10 cellular contexts compared by ENCODE assay signal in the genomic region with DNA sequence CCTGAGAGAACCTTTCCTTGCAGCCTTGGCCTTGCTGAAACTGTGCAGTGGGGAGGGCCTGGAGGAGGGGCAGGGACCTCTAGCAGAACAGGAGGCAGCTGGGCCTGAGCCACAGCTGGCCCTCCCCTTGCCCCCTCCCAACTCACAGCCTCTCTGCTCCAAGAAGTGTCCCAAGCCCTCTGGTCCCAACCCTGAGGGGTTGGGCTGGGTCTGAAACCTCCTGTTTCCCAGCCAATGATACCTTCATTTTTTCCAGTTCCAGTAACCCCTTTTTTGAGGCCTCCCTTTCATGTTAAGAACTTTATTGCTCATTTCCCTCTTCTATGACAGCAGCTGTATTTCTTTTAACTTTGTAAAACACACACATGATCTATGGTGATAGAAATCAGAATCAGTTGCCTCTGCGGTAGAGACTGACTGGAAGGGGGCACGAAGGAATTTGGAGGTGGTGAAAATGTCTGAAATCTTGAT. TPM values are rescaled to one million over a fixed set of nuclear protein-coding genes. Genes with fewer than 3 reads are reported as not detected.
DNase-seq lines count a peak whose midpoint lies in the region; ATAC-seq and TF ChIP-seq lines count a peak whose summit lies in the region.
"Had no signal": no experiment of that assay in that cellular context is flagged by ENCODE, and none has a peak within 500 bp of the region (broad histone marks: within the 10 kb centered on the region; RNA-seq: fewer than 3 reads in every experiment).

No MANE protein-coding gene starts in this region.

- H3K4me1 Mint-ChIP-seq in activated CD4-positive, alpha-beta memory T cell treated with anti-CD3 and anti-CD28 coated beads for 36 hours (ENCODE audit: low read depth), result peaks cover 61% of the 10 kb centered on the region

- H3K27me3 Mint-ChIP-seq in activated CD4-positive, alpha-beta memory T cell treated with anti-CD3 and anti-CD28 coated beads for 36 hours, result no peaks in the 10 kb centered on the region

- H3K27ac Mint-ChIP-seq in activated CD4-positive, alpha-beta memory T cell treated with anti-CD3 and anti-CD28 coated beads for 36 hours, result peak overlapping the region; percentile 86

- TF ChIP-seq CTCF in HEK293 (tag by site-specific recombination; IDR thresholded peaks at IDR 0.05), result no peak

- H3K9me3 ChIP-seq in HEK293 (ENCODE audit: control insufficient read depth, insufficient read depth, low read depth, low read length) (no peaks in the 10 kb centered on the region), right cardiac atrium (ENCODE audit: control insufficient read depth, low read length) (no peaks in the 10 kb centered on the region)

- H3K9me3 Mint-ChIP-seq in activated CD4-positive, alpha-beta memory T cell treated with anti-CD3 and anti-CD28 coated beads for 36 hours, result no peaks in the 10 kb centered on the region

- ATAC-seq in right cardiac atrium (peak; percentile 13 to 53), HG03175 (IDR thresholded peaks at IDR 0.05; ENCODE audit: unreplicated experiment) (no peak), HG03095 (IDR thresholded peaks at IDR 0.05; ENCODE audit: unreplicated experiment) (no peak)

- 67% methylated on average over 2 of the region's 2 CpGs for WGBS in right cardiac atrium

- no peaks in the 10 kb centered on the region for H3K27me3 ChIP-seq in right cardiac atrium (ENCODE audit: control insufficient read depth, insufficient read depth)

- peak; percentile 72 for DNase-seq in activated CD4-positive, alpha-beta memory T cell treated with anti-CD3 and anti-CD28 coated beads for 36 hours
- DNase-seq in right cardiac atrium, result peak in 2 of 3 donors; percentile 39 to 75
- peak; percentile 15 for DNase-seq in stimulated activated naive CD4-positive, alpha-beta T cell treated with Interleukin-2 at 50 U/mL for 16 hours (lab: John Stamatoyannopoulos, UW)
- no peak for DNase-seq in ecto neural progenitor cell (ENCODE audit: low spot score)
- DNase-seq in NCI-H82 (lab: John Stamatoyannopoulos, UW), result no peak

- H3K36me3 Mint-ChIP-seq in activated CD4-positive, alpha-beta memory T cell treated with anti-CD3 and anti-CD28 coated beads for 36 hours, result no peaks in the 10 kb centered on the region

- CTCF ChIA-PET in HEK293 (lab: Yijun Ruan, JAX), result interaction anchor here (0.7 kb wide), 1 partner anchor 17 kb away, joined by 3 read pairs; no protein-coding TSS in a partner anchor
- CTCF ChIA-PET in activated CD4-positive, alpha-beta memory T cell treated with anti-CD3 and anti-CD28 coated beads for 36 hours (lab: Charles Lee), result interaction anchor here (0.6 to 7.8 kb wide), 3 partner anchors 8 to 206 kb away, joined by 3 to 42 read pairs (median 6); partner anchors contain the start of gene ARMC12

- no peaks in the 10 kb centered on the region for H3K36me3 ChIP-seq in HEK293 (ENCODE audit: control insufficient read depth in 2 of 2, insufficient read depth in 1 of 2, low read length in 2 of 2)

- H3K27ac ChIP-seq in HEK293 (ENCODE audit: extremely low read depth, low read depth, low read length) (no peak overlapping the region), right cardiac atrium (ENCODE audit: low read length) (peak overlapping the region; percentile 40)

- H3K4me3 Mint-ChIP-seq in activated CD4-positive, alpha-beta memory T cell treated with anti-CD3 and anti-CD28 coated beads for 36 hours, result peak overlapping the region; percentile 52

- POLR2A ChIA-PET in HEK293 (lab: Yijun Ruan, JAX), result no interaction called here
- POLR2A ChIA-PET in activated CD4-positive, alpha-beta memory T cell treated with anti-CD3 and anti-CD28 coated beads for 36 hours (lab: Charles Lee), result interaction anchor here (1.1 to 2.8 kb wide), 6 partner anchors 8 to 116 kb away, joined by 3 to 13 read pairs (median 10); no protein-coding TSS in a partner anchor

- H3K4me1 ChIP-seq in HEK293 (ENCODE audit: control insufficient read depth, insufficient read depth, low read length), result 0 out of 2 replicates have a peak, but pooled peaks cover 5% of the 10 kb centered on the region
- peaks cover 28% of the 10 kb centered on the region for H3K4me1 ChIP-seq in right cardiac atrium (ENCODE audit: control insufficient read depth, insufficient read depth, low read length)

- intact Hi-C loops in activated CD4-positive, alpha-beta memory T cell treated with anti-CD3 and anti-CD28 coated beads for 36 hours (cut with micrococcal nuclease), result loop anchor here (1.0 to 2.0 kb wide), 5 partner anchors 9 to 38 kb away; partner anchors contain the start of gene FKBP5
- intact Hi-C loops in right cardiac atrium (cut with DNase I), result no loop called here

- H3K4me3 ChIP-seq in HEK293 (ENCODE audit: low read depth, low read length), result no peak overlapping the region
- H3K4me3 ChIP-seq in right cardiac atrium (ENCODE audit: low read length), result no peak overlapping the region

TF ChIP-seq in HEK293, 187 proteins besides CTCF, POLR2A, EP300 and RAD21:
- TF ChIP-seq ZNF449 (tag by site-specific recombination; IDR thresholded peaks at IDR 0.05) (peak; percentile 26; the same call in 1 of the 2 replicates), ZNF335 (tag by site-specific recombination; conservative IDR thresholded peaks at IDR 0.05) (peak; percentile 33; the same call in 1 of the 2 replicates), TRIM28 (IDR thresholded peaks at IDR 0.05; ENCODE audit: borderline replicate concordance, low read length) (peak; percentile 77), GLI4 (tag by site-specific recombination; IDR thresholded peaks at IDR 0.05) (no peak), SP2 (tag by site-specific recombination; IDR thresholded peaks at IDR 0.05) (peak; percentile 38), ZNF114 (tag by site-specific recombination; IDR thresholded peaks at IDR 0.05) (no peak)
- TF ChIP-seq, protein P1, sequence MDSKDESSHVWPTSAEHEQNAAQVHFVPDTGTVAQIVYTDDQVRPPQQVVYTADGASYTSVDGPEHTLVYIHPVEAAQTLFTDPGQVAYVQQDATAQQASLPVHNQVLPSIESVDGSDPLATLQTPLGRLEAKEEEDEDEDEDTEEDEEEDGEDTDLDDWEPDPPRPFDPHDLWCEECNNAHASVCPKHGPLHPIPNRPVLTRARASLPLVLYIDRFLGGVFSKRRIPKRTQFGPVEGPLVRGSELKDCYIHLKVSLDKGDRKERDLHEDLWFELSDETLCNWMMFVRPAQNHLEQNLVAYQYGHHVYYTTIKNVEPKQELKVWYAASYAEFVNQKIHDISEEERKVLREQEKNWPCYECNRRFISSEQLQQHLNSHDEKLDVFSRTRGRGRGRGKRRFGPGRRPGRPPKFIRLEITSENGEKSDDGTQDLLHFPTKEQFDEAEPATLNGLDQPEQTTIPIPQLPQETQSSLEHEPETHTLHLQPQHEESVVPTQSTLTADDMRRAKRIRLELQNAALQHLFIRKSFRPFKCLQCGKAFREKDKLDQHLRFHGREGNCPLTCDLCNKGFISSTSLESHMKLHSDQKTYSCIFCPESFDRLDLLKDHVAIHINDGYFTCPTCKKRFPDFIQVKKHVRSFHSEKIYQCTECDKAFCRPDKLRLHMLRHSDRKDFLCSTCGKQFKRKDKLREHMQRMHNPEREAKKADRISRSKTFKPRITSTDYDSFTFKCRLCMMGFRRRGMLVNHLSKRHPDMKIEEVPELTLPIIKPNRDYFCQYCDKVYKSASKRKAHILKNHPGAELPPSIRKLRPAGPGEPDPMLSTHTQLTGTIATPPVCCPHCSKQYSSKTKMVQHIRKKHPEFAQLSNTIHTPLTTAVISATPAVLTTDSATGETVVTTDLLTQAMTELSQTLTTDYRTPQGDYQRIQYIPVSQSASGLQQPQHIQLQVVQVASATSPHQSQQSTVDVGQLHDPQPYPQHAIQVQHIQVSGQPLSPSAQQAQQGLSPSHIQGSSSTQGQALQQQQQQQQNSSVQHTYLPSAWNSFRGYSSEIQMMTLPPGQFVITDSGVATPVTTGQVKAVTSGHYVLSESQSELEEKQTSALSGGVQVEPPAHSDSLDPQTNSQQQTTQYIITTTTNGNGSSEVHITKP (tag by site-specific recombination; IDR thresholded peaks at IDR 0.05), result peak; percentile 33; the same call in 1 of the 2 replicates
- TF ChIP-seq, protein P2, sequence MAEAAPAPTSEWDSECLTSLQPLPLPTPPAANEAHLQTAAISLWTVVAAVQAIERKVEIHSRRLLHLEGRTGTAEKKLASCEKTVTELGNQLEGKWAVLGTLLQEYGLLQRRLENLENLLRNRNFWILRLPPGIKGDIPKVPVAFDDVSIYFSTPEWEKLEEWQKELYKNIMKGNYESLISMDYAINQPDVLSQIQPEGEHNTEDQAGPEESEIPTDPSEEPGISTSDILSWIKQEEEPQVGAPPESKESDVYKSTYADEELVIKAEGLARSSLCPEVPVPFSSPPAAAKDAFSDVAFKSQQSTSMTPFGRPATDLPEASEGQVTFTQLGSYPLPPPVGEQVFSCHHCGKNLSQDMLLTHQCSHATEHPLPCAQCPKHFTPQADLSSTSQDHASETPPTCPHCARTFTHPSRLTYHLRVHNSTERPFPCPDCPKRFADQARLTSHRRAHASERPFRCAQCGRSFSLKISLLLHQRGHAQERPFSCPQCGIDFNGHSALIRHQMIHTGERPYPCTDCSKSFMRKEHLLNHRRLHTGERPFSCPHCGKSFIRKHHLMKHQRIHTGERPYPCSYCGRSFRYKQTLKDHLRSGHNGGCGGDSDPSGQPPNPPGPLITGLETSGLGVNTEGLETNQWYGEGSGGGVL (tag by site-specific recombination; IDR thresholded peaks at IDR 0.05), result 0 out of 2 replicates have a peak, but pooled peaks have one; percentile 15

RNA-seq across cellular contexts. Expression of gene ARMC12, which starts 17.9 kb away (rescaled TPM):
- total RNA-seq in activated CD4-positive, alpha-beta memory T cell treated with anti-CD3 and anti-CD28 coated beads for 36 hours, result 1 to 10 TPM; 1.5 to 1.6 TPM
- total RNA-seq in right cardiac atrium, result under 1 TPM in 1 of 4 donors, not detected in 3; 0.31 TPM
- 0.32 TPM for polyA plus RNA-seq in right cardiac atrium

RNA-seq across cellular contexts. Expression of gene FKBP5, which starts 30.2 kb away (rescaled TPM):
- total RNA-seq in activated CD4-positive, alpha-beta memory T cell treated with anti-CD3 and anti-CD28 coated beads for 36 hours, result 100 to 1,000 TPM; 111 to 112 TPM
- 100 to 1,000 TPM; 109 to 155 (median 111) TPM for total RNA-seq in right cardiac atrium
- 75.0 TPM for polyA plus RNA-seq in right cardiac atrium

RNA-seq across cellular contexts. Expression of gene CLPSL2, which starts 57.5 kb away (rescaled TPM):
- not detected for total RNA-seq in activated CD4-positive, alpha-beta memory T cell treated with anti-CD3 and anti-CD28 coated beads for 36 hours
- not detected for total RNA-seq in right cardiac atrium
- not detected for polyA plus RNA-seq in right cardiac atrium
- total RNA-seq: aorta had no signal
- polyA plus RNA-seq: aorta, neural cell had no signal

Comparison
In these comparisons a context has a peak if more than half of its experiments do, and no peak if none do; other contexts are left out.
1. DNase-seq: peak in activated CD4-positive, alpha-beta memory T cell treated with anti-CD3 and anti-CD28 coated beads for 36 hours (single experiment), right cardiac atrium (2 of 3) and stimulated activated naive CD4-positive, alpha-beta T cell treated with Interleukin-2 at 50 U/mL for 16 hours (single experiment); none in ecto neural progenitor cell (single experiment) and NCI-H82 (single experiment).
2. ATAC-seq: peak in right cardiac atrium (2 of 2); none in HG03175 (single experiment) and HG03095 (single experiment).